ENCODE assay signal across 12 cellular contexts in the genomic region with DNA sequence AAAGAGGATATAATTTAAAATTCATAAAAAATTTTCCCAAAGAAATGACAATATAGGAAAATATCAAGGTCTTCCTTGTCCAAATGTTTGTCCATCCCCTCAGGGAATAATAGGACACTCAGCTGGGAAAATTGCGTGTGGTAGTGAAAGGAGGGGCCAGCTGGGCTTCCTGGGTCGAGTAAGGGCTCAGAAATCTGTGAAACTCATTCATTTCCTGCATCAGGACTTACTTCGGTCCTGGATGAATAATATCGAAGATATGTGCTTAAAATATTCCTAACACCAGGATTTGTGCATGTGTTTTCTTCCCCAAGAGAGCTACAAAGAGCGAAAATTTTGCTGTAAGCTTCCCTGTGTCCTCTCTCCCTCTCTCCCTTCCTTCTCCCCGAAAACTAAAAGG.
A peak's percentile ranks its signal among the peaks of the same experiment; 100 is the strongest.
DNase-seq lines count a peak whose midpoint lies in the region; ATAC-seq and TF ChIP-seq lines count a peak whose summit lies in the region.
"Had no signal": no experiment of that assay in that cellular context is flagged by ENCODE, and none has a peak within 500 bp of the region (broad histone marks: within the 10 kb centered on the region; RNA-seq: fewer than 3 reads in every experiment).

No MANE protein-coding gene starts in this region.

- H3K27me3 ChIP-seq in A673 (replicated peaks; ENCODE audit: insufficient read depth, low read depth, low read length, poor library complexity) (no peaks in the 10 kb centered on the region), iPS-15b (ENCODE audit: control insufficient read depth, insufficient read depth, low read length) (no peaks in the 10 kb centered on the region)

- H3K36me3 ChIP-seq in A673 (ENCODE audit: insufficient read depth, low read length, poor library complexity, severe bottlenecking) (no peaks in the 10 kb centered on the region), iPS-15b (ENCODE audit: control insufficient read depth, insufficient read depth, low read length) (peaks cover 5% of the 10 kb centered on the region)
- H3K36me3 ChIP-seq: esophagus squamous epithelium had no signal

- intact Hi-C loops in A673 (cut with micrococcal nuclease; ENCODE audit: unreplicated experiment): no loop called here

- no peaks in the 10 kb centered on the region for H3K9me3 ChIP-seq in A673 (ENCODE audit: low read depth, low read length, poor library complexity, severe bottlenecking)
- H3K9me3 ChIP-seq in iPS-15b (ENCODE audit: control insufficient read depth, insufficient read depth, low read length): no peaks in the 10 kb centered on the region
- H3K9me3 ChIP-seq: esophagus squamous epithelium had no signal

- no peak overlapping the region for H3K9ac ChIP-seq in iPS-15b (ENCODE audit: low read depth, low read length)

- H3K36me3 Mint-ChIP-seq in HFFc6 (ENCODE audit: low read depth): no peaks in the 10 kb centered on the region; the same call in 1 of the 2 replicates
- H3K36me3 Mint-ChIP-seq: activated naive CD4-positive, alpha-beta T cell treated with anti-CD3 and anti-CD28 coated beads, Interleukin-2, amount 50 U/mL, for 24 hours had no signal

- peaks cover 62% of the 10 kb centered on the region for H3K4me1 Mint-ChIP-seq in HFFc6 (ENCODE audit: low read depth)

- BruUV-seq in A673 (replicated peaks; lab: Mats Ljungman, UMichigan): no TSS peak

- peaks cover 2% of the 10 kb centered on the region; the same call in 1 of the 2 replicates for H3K27me3 Mint-ChIP-seq in HFFc6 (ENCODE audit: insufficient read depth)

- H3K4me1 ChIP-seq in A673 (ENCODE audit: insufficient read depth, low read length, poor library complexity, severe bottlenecking) (peaks cover 19% of the 10 kb centered on the region), iPS-15b (ENCODE audit: control insufficient read depth, insufficient read depth, low read length) (peaks cover 12% of the 10 kb centered on the region)

- peak overlapping the region; percentile 93 for H3K27ac Mint-ChIP-seq in HFFc6
- H3K27ac Mint-ChIP-seq: activated naive CD4-positive, alpha-beta T cell treated with anti-CD3 and anti-CD28 coated beads, Interleukin-2, amount 50 U/mL, for 24 hours had no signal

- H3K27ac ChIP-seq in A673 (ENCODE audit: low read depth, low read length, poor library complexity, severe bottlenecking): no peak overlapping the region
- H3K27ac ChIP-seq: C4-2B, esophagus squamous epithelium had no signal

- peak; percentile 49 for DNase-seq in A673 (ENCODE audit: low spot score)
- DNase-seq in HFFc6: peak; percentile 94
- DNase-seq in amniotic stem cell (lab: John Stamatoyannopoulos, UW): peak; percentile 67
- DNase-seq in occipital lobe (lab: John Stamatoyannopoulos, UW): no peak
- no peak for DNase-seq in SIG-M5 treated with dmso at 0.1 percent for 504 hours (lab: John Stamatoyannopoulos, UW; ENCODE audit: unreplicated experiment)
- no peak for DNase-seq in SKM-1 (lab: John Stamatoyannopoulos, UW; ENCODE audit: unreplicated experiment)
- DNase-seq: esophagus squamous epithelium, NCI-H2171 had no signal

- no peak for ATAC-seq in HG03378 (IDR thresholded peaks at IDR 0.05; ENCODE audit: unreplicated experiment)

- CTCF ChIA-PET in A673 (lab: Charles Lee): no interaction called here

- peak overlapping the region; percentile 76 for H3K4me3 Mint-ChIP-seq in HFFc6
- H3K4me3 Mint-ChIP-seq: activated naive CD4-positive, alpha-beta T cell treated with anti-CD3 and anti-CD28 coated beads, Interleukin-2, amount 50 U/mL, for 24 hours had no signal

- POLR2A ChIA-PET in A673 (lab: Charles Lee; ENCODE audit: low non-redundant PET): no interaction called here

- no peaks in the 10 kb centered on the region for H3K9me3 Mint-ChIP-seq in HFFc6

- TF ChIP-seq CTCF in A673 (conservative IDR thresholded peaks at IDR 0.05; ENCODE audit: low read depth, low read length) (no peak), HFFc6 (IDR thresholded peaks at IDR 0.05) (no peak)

- H3K4me3 ChIP-seq in A673 (ENCODE audit: low read depth, low read length, poor library complexity, severe bottlenecking) (no peak overlapping the region), iPS-15b (ENCODE audit: low read depth, low read length) (peak overlapping the region; percentile 22)
- H3K4me3 ChIP-seq: esophagus squamous epithelium had no signal

Comparison
In these comparisons a context has a peak if more than half of its experiments do, and no peak if none do; other contexts are left out.
1. DNase-seq: peak in A673 (single experiment), HFFc6 (single experiment) and amniotic stem cell (single experiment); none in occipital lobe (single experiment), SIG-M5 treated with dmso at 0.1 percent for 504 hours (single experiment) and SKM-1 (single experiment).